ENCODE assay signal across 19 cellular contexts in the genomic region with DNA sequence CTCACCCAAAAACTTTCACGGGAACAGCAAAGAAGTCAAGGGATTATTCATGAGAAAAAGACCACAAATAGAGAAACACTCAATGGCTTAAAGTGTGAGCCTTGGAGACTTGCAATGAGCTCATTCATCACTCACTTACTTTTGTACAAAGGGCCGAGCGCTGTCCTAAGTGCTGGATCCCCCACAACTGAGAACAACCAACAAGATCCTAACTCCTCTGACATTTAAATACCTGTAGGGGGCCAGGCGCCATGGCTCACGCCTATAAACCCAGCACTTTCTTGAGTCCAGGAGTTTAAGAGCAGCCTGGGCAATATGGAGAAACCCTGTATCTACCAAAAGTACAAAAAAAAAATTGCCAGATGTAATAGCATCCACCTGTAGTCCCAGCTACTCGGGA. TPM values are rescaled to one million over a fixed set of nuclear protein-coding genes. Genes with fewer than 3 reads are reported as not detected.
DNase-seq lines count a peak whose midpoint lies in the region; FAIRE-seq and TF ChIP-seq lines count a peak whose summit lies in the region.
"Had no signal": no experiment of that assay in that cellular context is flagged by ENCODE, and none has a peak within 500 bp of the region (broad histone marks: within the 10 kb centered on the region; RNA-seq: fewer than 3 reads in every experiment).

No MANE protein-coding gene starts in this region.

- H3K27ac ChIP-seq in HEK293 (ENCODE audit: extremely low read depth, low read depth, low read length) (no peak overlapping the region), H1 (ENCODE audit: low read depth, low read length) (no peak overlapping the region)
- H3K27ac ChIP-seq: BLaER1, PC-9 had no signal

- no peak overlapping the region for H3K27ac Mint-ChIP-seq in progenitor cell of endocrine pancreas
- H3K27ac Mint-ChIP-seq in endothelial cell (ENCODE audit: unreplicated experiment), result no peak overlapping the region
- H3K27ac Mint-ChIP-seq: CD8-positive, alpha-beta memory T cell; IgD-negative memory B cell had no signal

- POLR2A ChIA-PET in HEK293 (lab: Yijun Ruan, JAX), result no interaction called here
- POLR2A ChIA-PET in H1 (lab: Charles Lee; ENCODE audit: partially characterized antibody), result interaction anchor here (0.7 to 1.3 kb wide), 2 partner anchors 12 to 29 kb away, joined by 3 to 4 read pairs; a partner anchor contains a TSS

- H3K4me2 ChIP-seq in H1 (ENCODE audit: insufficient read depth in 1 of 2, low read depth in 2 of 2, low read length in 2 of 2), result no peak overlapping the region
- H3K4me2 ChIP-seq: BLaER1, PC-9 had no signal

- H2AFZ ChIP-seq in H1 (ENCODE audit: low read length), result no peak overlapping the region
- H2AFZ ChIP-seq: PC-9 had no signal

- H3K56ac ChIP-seq in H1 (replicated peaks; ENCODE audit: insufficient read length, low read depth, low read length), result no peak overlapping the region

- H3K36me3 ChIP-seq in HEK293 (ENCODE audit: control insufficient read depth in 2 of 2, insufficient read depth in 1 of 2, low read length in 2 of 2) (no peaks in the 10 kb centered on the region), H1 (ENCODE audit: control insufficient read depth in 2 of 4, insufficient read depth in 4 of 4, low read length in 3 of 4) (no peaks in the 10 kb centered on the region)
- H3K36me3 ChIP-seq: BLaER1 had no signal

- no peaks in the 10 kb centered on the region for H3K4me1 ChIP-seq in HEK293 (ENCODE audit: control insufficient read depth, insufficient read depth, low read length)
- H3K4me1 ChIP-seq in H1 (replicated peaks in 1 of 4; ENCODE audit: control insufficient read depth in 3 of 4, insufficient read depth in 4 of 4, low read length in 3 of 4), result peaks cover 0 to 3% (median 0%) of the 10 kb centered on the region in 4 experiments; a peak in 1 of 7 replicates
- H3K4me1 ChIP-seq: BLaER1 had no signal

- TF ChIP-seq EP300 in H1 (IDR thresholded peaks at IDR 0.05; ENCODE audit: borderline replicate concordance in 1 of 2, low read depth in 2 of 2, low read length in 2 of 2), result no peak

- H2BK12ac ChIP-seq in H1 (ENCODE audit: low read depth, low read length), result no peak overlapping the region

- 76% methylated on average over 6 of the region's 6 CpGs; no CpG with 5 or more reads in 1 of the 2 experiments for WGBS in H1 (ENCODE audit: extremely low coverage in 1 of 2, insufficient coverage in 1 of 2, insufficient read length in 1 of 2, insufficient replicate concordance in 2 of 2, low coverage in 1 of 2, low lambda C conversion rate in 2 of 2, missing lambda C conversion rate in 1 of 2), 2 experiments

- no peak overlapping the region for H2AK5ac ChIP-seq in H1 (ENCODE audit: low read depth, low read length)

- FAIRE-seq in H1 (lab: Jason Lieb, UNC), result no peak
- FAIRE-seq: GM18507 had no signal

- H4K5ac ChIP-seq in H1 (ENCODE audit: insufficient read length, low read depth, low read length), result no peak overlapping the region

- H3K9me3 ChIP-seq in HEK293 (ENCODE audit: control insufficient read depth, insufficient read depth, low read depth, low read length) (no peaks in the 10 kb centered on the region), H1 (ENCODE audit: insufficient read depth in 2 of 2, low read depth in 1 of 2, low read length in 1 of 2) (no peaks in the 10 kb centered on the region)
- H3K9me3 ChIP-seq: BLaER1 had no signal

- H2BK20ac ChIP-seq in H1 (ENCODE audit: low read length), result no peak overlapping the region

- H3K9ac ChIP-seq in H1 (replicated peaks in 1 of 4; ENCODE audit: extremely low read depth in 1 of 4, low read depth in 3 of 4, low read length in 3 of 4), result no peak overlapping the region
- H3K9ac ChIP-seq: BLaER1 had no signal

- H3K27me3 ChIP-seq in H1 (replicated peaks in 1 of 4; ENCODE audit: control insufficient read depth in 3 of 4, extremely low read depth in 1 of 4, insufficient read depth in 3 of 4, low read length in 3 of 4), result no peaks in the 10 kb centered on the region
- H3K27me3 ChIP-seq: BLaER1 had no signal

- no peak overlapping the region for H2BK120ac ChIP-seq in H1 (replicated peaks; ENCODE audit: low read depth, low read length)

- no peaks in the 10 kb centered on the region for H3K23me2 ChIP-seq in H1 (ENCODE audit: low read depth, low read length)

- no peak overlapping the region for H3K4me3 Mint-ChIP-seq in progenitor cell of endocrine pancreas (ENCODE audit: low read depth)
- H3K4me3 Mint-ChIP-seq in endothelial cell (ENCODE audit: unreplicated experiment), result no peak overlapping the region
- H3K4me3 Mint-ChIP-seq: CD8-positive, alpha-beta memory T cell had no signal

- H3K9me3 Mint-ChIP-seq in progenitor cell of endocrine pancreas (ENCODE audit: low read depth) (no peaks in the 10 kb centered on the region), endothelial cell (ENCODE audit: unreplicated experiment) (no peaks in the 10 kb centered on the region)
- H3K9me3 Mint-ChIP-seq: CD8-positive, alpha-beta memory T cell; IgD-negative memory B cell had no signal

- TF ChIP-seq CTCF in HEK293 (tag by site-specific recombination; IDR thresholded peaks at IDR 0.05) (no peak), H1 (IDR thresholded peaks at IDR 0.05; ENCODE audit: control extremely low read depth in 1 of 3, insufficient read depth in 1 of 3, low read depth in 1 of 3, low read length in 3 of 3) (peak in 1 of 3 experiments; percentile 6; a peak in 1 of 4 replicates), progenitor cell of endocrine pancreas (IDR thresholded peaks at IDR 0.05; ENCODE audit: unreplicated experiment) (peak; percentile 30), endothelial cell (IDR thresholded peaks at IDR 0.05; ENCODE audit: unreplicated experiment) (no peak)

- H3K27me3 Mint-ChIP-seq in progenitor cell of endocrine pancreas (peaks cover 11% of the 10 kb centered on the region), endothelial cell (ENCODE audit: unreplicated experiment) (no peaks in the 10 kb centered on the region)
- H3K27me3 Mint-ChIP-seq: IgD-negative memory B cell had no signal

- H3K36me3 Mint-ChIP-seq in progenitor cell of endocrine pancreas (ENCODE audit: insufficient read depth) (no peaks in the 10 kb centered on the region), endothelial cell (ENCODE audit: low read depth, unreplicated experiment) (no peaks in the 10 kb centered on the region)
- H3K36me3 Mint-ChIP-seq: CD8-positive, alpha-beta memory T cell; IgD-negative memory B cell had no signal

- TF ChIP-seq RAD21 in H1 (IDR thresholded peaks at IDR 0.05 in 1 of 2, conservative IDR thresholded peaks at IDR 0.05 in 1 of 2; ENCODE audit: low read depth in 2 of 2, low read length in 2 of 2), result no peak

- peak; percentile 7 for DNase-seq in ELR (ENCODE audit: low read depth)
- DNase-seq in H1 (ENCODE audit: low read depth in 1 of 2, low spot score in 2 of 2), result no peak
- DNase-seq in progenitor cell of endocrine pancreas (ENCODE audit: low spot score, unreplicated experiment), result no peak
- DNase-seq in activated CD4-positive, alpha-beta T cell treated with anti-CD3 and anti-CD28 coated beads, Interleukin-2, amount 50 U/mL, for 1 hour, result no peak
- no peak for DNase-seq in COR-L47 (lab: John Stamatoyannopoulos, UW)
- no peak for DNase-seq in endothelial cell (ENCODE audit: low spot score)
- DNase-seq: CD8-positive, alpha-beta memory T cell; DMS 273 treated with DMSO at 0.1 percent for 48 hours; EL; HCEC 1CT; NCI-H1092; NCI-H1694; NCI-H2107; NCI-H226; PC-9 had no signal

- no peak for TF ChIP-seq POLR2A in H1 (IDR thresholded peaks at IDR 0.05; ENCODE audit: control extremely low read depth in 1 of 2, low read depth in 2 of 2, low read length in 2 of 2)

- no peak overlapping the region for H2BK5ac ChIP-seq in H1 (ENCODE audit: low read depth, low read length)

- CTCF ChIA-PET in HEK293 (lab: Yijun Ruan, JAX) (interaction anchor here (0.9 to 1.2 kb wide), 3 partner anchors 13 to 24 kb away, joined by 3 read pairs; no protein-coding TSS in a partner anchor), H1 (lab: Charles Lee; ENCODE audit: partially characterized antibody) (interaction anchor here (0.7 to 1.1 kb wide), 5 partner anchors 9 to 1646 kb away, joined by 3 read pairs; no protein-coding TSS in a partner anchor)

- H3K4me1 Mint-ChIP-seq in progenitor cell of endocrine pancreas (ENCODE audit: low read depth) (no peaks in the 10 kb centered on the region), endothelial cell (ENCODE audit: unreplicated experiment) (no peaks in the 10 kb centered on the region)
- H3K4me1 Mint-ChIP-seq: CD8-positive, alpha-beta memory T cell had no signal

- no peak overlapping the region for H4K8ac ChIP-seq in H1 (ENCODE audit: extremely low read depth, insufficient read depth, low read length)

- no peaks in the 10 kb centered on the region for H3K79me1 ChIP-seq in H1 (ENCODE audit: low read depth, low read length)

- H3K14ac ChIP-seq in H1 (ENCODE audit: insufficient read length), result no peak overlapping the region

- H3K4me3 ChIP-seq in HEK293 (ENCODE audit: low read depth, low read length) (no peak overlapping the region), H1 (ENCODE audit: extremely low read depth in 1 of 4, insufficient read depth in 2 of 4, low read depth in 3 of 4, low read length in 4 of 4) (no peak overlapping the region)
- H3K4me3 ChIP-seq: BLaER1, PC-9 had no signal

- no peak overlapping the region for H3K18ac ChIP-seq in H1 (ENCODE audit: extremely low read depth, low read length)

- H4K20me1 ChIP-seq in H1 (replicated peaks in 1 of 2; ENCODE audit: control insufficient read depth in 1 of 2, insufficient read depth in 2 of 2, low read length in 2 of 2), result no peaks in the 10 kb centered on the region
- H4K20me1 ChIP-seq: BLaER1 had no signal

- no peaks in the 10 kb centered on the region for H3K79me2 ChIP-seq in H1 (ENCODE audit: control insufficient read depth in 1 of 2, insufficient read depth in 2 of 2, low read length in 2 of 2)

- H4K91ac ChIP-seq in H1 (replicated peaks; ENCODE audit: insufficient read length, low read length), result no peak overlapping the region

- H3K4ac ChIP-seq in H1 (replicated peaks; ENCODE audit: insufficient read length, low read depth, low read length), result no peak overlapping the region

- no peak overlapping the region for H2BK15ac ChIP-seq in H1 (ENCODE audit: low read length)

- H3K23ac ChIP-seq in H1 (ENCODE audit: insufficient read length), result no peak overlapping the region

TF ChIP-seq in H1, 55 proteins besides CTCF, POLR2A, EP300 and RAD21 (continues in another document):
- TF ChIP-seq JUN (IDR thresholded peaks at IDR 0.05; ENCODE audit: low read depth, low read length) (no peak), JUND (IDR thresholded peaks at IDR 0.05; ENCODE audit: low read length) (no peak)

RNA-seq across cellular contexts. Expression of a gene that starts 29.4 kb away (rescaled TPM):
- 28.8 TPM in 2 replicates for total RNA-seq in H1 (2021; fragmentation: NEBNext Ultra II Directional; extraction: Animal tissue kit (Norgen Biotek cat#: 25700))
- polyA plus RNA-seq in H1 (2011; rRNA removed), result 6.7 and 8.6 TPM in 2 replicates
- 13.4 TPM for polyA plus RNA-seq in H1 (2011; cell fraction: cytosol; rRNA removed)
- 9.0 TPM for polyA plus RNA-seq in H1 (2011; cell fraction: nucleus; rRNA removed)
- 11.6 to 19.7 TPM (median 14.5 TPM) in 4 replicates for polyA plus RNA-seq in H1 (2012, experiment 1 of 2)
- 0.45 TPM for polyA plus RNA-seq in H1 (2012, experiment 2 of 2)
- polyA plus RNA-seq in H1 (2013, experiment 1 of 2), result 11.8 TPM
- polyA plus RNA-seq in H1 (2013, experiment 2 of 2), result 11.6 TPM
- 33.6 and 53.0 TPM in 2 replicates for polyA minus RNA-seq in H1 (2011; rRNA and poly(A)+ RNA removed)
- polyA minus RNA-seq in H1 (2011; cell fraction: cytosol; rRNA and poly(A)+ RNA removed), result 15.1 TPM
- 37.4 TPM for polyA minus RNA-seq in H1 (2011; cell fraction: nucleus; rRNA and poly(A)+ RNA removed)
- total RNA-seq in progenitor cell of endocrine pancreas, result 42.3 and 43.2 TPM in 2 replicates
- total RNA-seq in endothelial cell (ENCODE audit: unreplicated experiment), result 22.2 TPM
